In genomic region chr1:11037740-11038182, GRCh38 we compare ENCODE assay signal across 8 cellular contexts. TPM values are rescaled to one million over a fixed set of nuclear protein-coding genes. Genes with fewer than 3 reads are reported as not detected.
A peak's percentile ranks its signal among the peaks of the same experiment; 100 is the strongest.
DNase-seq lines count a peak whose midpoint lies in the region; ATAC-seq and TF ChIP-seq lines count a peak whose summit lies in the region.

No MANE protein-coding gene starts in this region.

- peak; percentile 99 for TF ChIP-seq CTCF in lung (IDR thresholded peaks at IDR 0.05; ENCODE audit: control extremely low read depth, extremely low read depth)

- H3K27ac ChIP-seq in lung (ENCODE audit: low read depth in 1 of 2, low read length in 1 of 2), result no peak overlapping the region

- WGBS in lung, 2 donors, result 1% methylated on average over 8 of the region's 8 CpGs

- H3K36me3 ChIP-seq in lung (ENCODE audit: control insufficient read depth in 2 of 2, insufficient read depth in 2 of 2, low read length in 2 of 2), result no peaks in the 10 kb centered on the region

- no peaks in the 10 kb centered on the region for H3K9me3 ChIP-seq in lung (ENCODE audit: control insufficient read depth in 2 of 2, insufficient read depth in 1 of 2, low read length in 1 of 2)

- ATAC-seq in lung (ENCODE audit: insufficient read depth, low FRiP score) (peak; percentile 87), HG03571 (IDR thresholded peaks at IDR 0.05; ENCODE audit: unreplicated experiment) (no peak)

- DNase-seq in DMS79 treated with DMSO at 0.1 percent for 48 hours (lab: John Stamatoyannopoulos, UW) (peak; percentile 92), HK-2 (ENCODE audit: unreplicated experiment) (peak; percentile 80), NCI-H748 treated with DMSO at 0.1 percent for 48 hours (lab: John Stamatoyannopoulos, UW) (peak; percentile 71), ecto neural progenitor cell (ENCODE audit: low spot score) (peak; percentile 87), lung (ENCODE audit: low spot score) (peak; percentile 88)
- DNase-seq in activated CD4-positive, alpha-beta T cell treated with anti-CD3 and anti-CD28 coated beads, Interleukin-2, amount 50 U/mL, for 48 hours, result peak; percentile 91
- peak; percentile 88 for DNase-seq in stimulated activated CD8-positive, alpha-beta memory T cell treated with anti-CD3 and anti-CD28 coated beads, Interleukin-12 subunit alpha, Interleukin-12 subunit beta, amount 100 ng/mL, for 1 hour (ENCODE audit: low read depth)

- no peaks in the 10 kb centered on the region for H3K27me3 ChIP-seq in lung (ENCODE audit: control insufficient read depth, insufficient read depth)

- H3K4me1 ChIP-seq in lung (ENCODE audit: control insufficient read depth in 2 of 2, insufficient read depth in 2 of 2, low read length in 2 of 2), result no peaks in the 10 kb centered on the region

- H3K4me3 ChIP-seq in lung, result no peak overlapping the region

RNA-seq across cellular contexts. Expression of gene MASP2, which starts 9.3 kb away (rescaled TPM):
- total RNA-seq in lung, result not detected
- under 1 TPM; 0.01 to 0.04 TPM for polyA plus RNA-seq in lung

RNA-seq across cellular contexts. Expression of gene SRM, which starts 22.1 kb away (rescaled TPM):
- 100 to 1,000 TPM in 1 of 2 donors, 10 to 100 TPM in 1; 12.3 to 112 TPM for total RNA-seq in lung
- 100 to 1,000 TPM; 119 to 132 TPM for polyA plus RNA-seq in lung

RNA-seq across cellular contexts. Expression of gene TARDBP, which starts 25.3 kb away (rescaled TPM):
- total RNA-seq in lung, result 100 to 1,000 TPM; 111 to 205 TPM
- polyA plus RNA-seq in lung, result 100 to 1,000 TPM in 1 of 2 donors, 10 to 100 TPM in 1; 88.7 to 134 TPM
